Comparison of ENCODE assay signal across 17 cellular contexts in the genomic region with DNA sequence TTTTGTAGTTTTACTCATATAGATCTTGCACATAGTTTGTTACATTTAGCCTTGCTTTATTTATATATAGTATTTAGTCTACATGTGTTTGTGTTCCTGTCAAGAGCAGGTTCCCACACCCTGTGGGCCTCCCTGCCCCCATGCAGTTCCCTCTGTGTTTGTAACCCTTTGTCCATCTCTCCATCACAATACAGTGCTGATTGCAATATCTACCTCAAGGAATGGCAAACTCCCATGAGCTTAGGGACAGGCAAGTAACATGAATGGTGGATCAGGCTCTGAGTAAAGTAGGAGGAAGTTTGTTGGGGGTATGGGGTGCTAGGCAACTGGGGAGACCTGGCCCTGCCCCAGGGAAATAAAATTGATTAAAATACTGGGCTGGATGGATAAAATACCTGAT. TPM values are rescaled to one million over a fixed set of nuclear protein-coding genes. Genes with fewer than 3 reads are reported as not detected.
DNase-seq lines count a peak whose midpoint lies in the region; ATAC-seq, FAIRE-seq and TF ChIP-seq lines count a peak whose summit lies in the region.
"Had no signal": no experiment of that assay in that cellular context is flagged by ENCODE, and none has a peak within 500 bp of the region (broad histone marks: within the 10 kb centered on the region; RNA-seq: fewer than 3 reads in every experiment).

No MANE protein-coding gene starts in this region.

- H2AFZ ChIP-seq in GM23338 (no peak overlapping the region), H1 (ENCODE audit: low read length) (no peak overlapping the region)

- no peaks in the 10 kb centered on the region for H3K9me3 ChIP-seq in HUES64 (ENCODE audit: insufficient read depth, low read depth, low read length)
- no peaks in the 10 kb centered on the region for H3K9me3 ChIP-seq in H1 (ENCODE audit: insufficient read depth in 2 of 2, low read depth in 1 of 2, low read length in 1 of 2)
- no peaks in the 10 kb centered on the region for H3K9me3 ChIP-seq in prostate gland
- no peaks in the 10 kb centered on the region for H3K9me3 ChIP-seq in thyroid gland

- no peak overlapping the region for H3K18ac ChIP-seq in H1 (ENCODE audit: extremely low read depth, low read length)

- no peaks in the 10 kb centered on the region; the same call in 1 of the 2 replicates for H3K79me1 ChIP-seq in H1 (ENCODE audit: low read depth, low read length)

- FAIRE-seq in H1 (lab: Jason Lieb, UNC) = peak; percentile 70
- FAIRE-seq: A204.1, G401.6, GM12891 had no signal

- no peaks in the 10 kb centered on the region for H3K9me3 Mint-ChIP-seq in GM23338

- no peak overlapping the region for H2BK12ac ChIP-seq in H1 (ENCODE audit: low read depth, low read length)

- no peak for TF ChIP-seq EP300 in H1 (IDR thresholded peaks at IDR 0.05; ENCODE audit: borderline replicate concordance in 1 of 2, low read depth in 2 of 2, low read length in 2 of 2)

- no peak overlapping the region for H3K4ac ChIP-seq in H1 (replicated peaks; ENCODE audit: insufficient read length, low read depth, low read length)

- H4K8ac ChIP-seq in H1 (ENCODE audit: extremely low read depth, insufficient read depth, low read length) = no peak overlapping the region

- no peak overlapping the region for H3K9ac ChIP-seq in HUES64 (ENCODE audit: low read depth, low read length)
- no peak overlapping the region for H3K9ac ChIP-seq in H1 (replicated peaks in 1 of 4; ENCODE audit: extremely low read depth in 1 of 4, low read depth in 3 of 4, low read length in 3 of 4)

- DNase-seq in GM23338 (ENCODE audit: low spot score) = peak; percentile 44
- DNase-seq in H1 (ENCODE audit: low read depth in 1 of 2, low spot score in 2 of 2) = no peak
- DNase-seq in prostate gland (ENCODE audit: low spot score) = no peak
- no peak for DNase-seq in thyroid gland
- no peak for DNase-seq in T-helper 2 cell
- DNase-seq: C1 segment of cervical spinal cord; CD4-positive, alpha-beta memory T cell; DMS79; KG1 had no signal

- H3K4me1 ChIP-seq in GM23338 (ENCODE audit: insufficient read depth) (peaks cover 10% of the 10 kb centered on the region), HUES64 (ENCODE audit: insufficient read depth, low read length) (peaks cover 14% of the 10 kb centered on the region), H1 (replicated peaks in 1 of 4; ENCODE audit: control insufficient read depth in 3 of 4, insufficient read depth in 4 of 4, low read length in 3 of 4) (peaks cover 1 to 15% (median 11%) of the 10 kb centered on the region in 4 experiments; a peak in 6 of 7 replicates), prostate gland (replicated peaks) (peaks cover 20% of the 10 kb centered on the region), thyroid gland (no peaks in the 10 kb centered on the region)

- no peaks in the 10 kb centered on the region for H3K23me2 ChIP-seq in H1 (ENCODE audit: low read depth, low read length)

- H3K56ac ChIP-seq in H1 (replicated peaks; ENCODE audit: insufficient read length, low read depth, low read length) = no peak overlapping the region

- no peak for TF ChIP-seq RAD21 in H1 (IDR thresholded peaks at IDR 0.05 in 1 of 2, conservative IDR thresholded peaks at IDR 0.05 in 1 of 2; ENCODE audit: low read depth in 2 of 2, low read length in 2 of 2)

- no peak overlapping the region for H2BK5ac ChIP-seq in H1 (ENCODE audit: low read depth, low read length)

- TF ChIP-seq POLR2A in H1 (IDR thresholded peaks at IDR 0.05; ENCODE audit: control extremely low read depth in 1 of 2, low read depth in 2 of 2, low read length in 2 of 2) (no peak), prostate gland (IDR thresholded peaks at IDR 0.05) (no peak), thyroid gland (IDR thresholded peaks at IDR 0.05) (no peak)

- no peaks in the 10 kb centered on the region for H3K9me2 ChIP-seq in GM23338 (ENCODE audit: insufficient read depth)

- no peaks in the 10 kb centered on the region for H3K36me3 Mint-ChIP-seq in GM23338 (ENCODE audit: low read depth)
- H3K36me3 Mint-ChIP-seq: CD4-positive, alpha-beta memory T cell had no signal

- CTCF ChIA-PET in H1 (lab: Charles Lee; ENCODE audit: partially characterized antibody) = interaction anchor here (0.6 kb wide), 1 partner anchor 39 kb away, joined by 3 read pairs; no protein-coding TSS in a partner anchor

- no peak overlapping the region for H2AK5ac ChIP-seq in H1 (ENCODE audit: low read depth, low read length)

- POLR2A ChIA-PET in H1 (lab: Charles Lee; ENCODE audit: partially characterized antibody) = interaction anchor here (1.1 to 1.2 kb wide), 2 partner anchors 12 to 18 kb away, joined by 3 read pairs; no protein-coding TSS in a partner anchor

- H3K4me3 Mint-ChIP-seq in GM23338 = no peak overlapping the region
- H3K4me3 Mint-ChIP-seq: B cell; CD4-positive, alpha-beta memory T cell; IgD-negative memory B cell had no signal

- H3K27me3 Mint-ChIP-seq in GM23338 (ENCODE audit: insufficient read depth, low read depth, poor library complexity) = peaks cover 6% of the 10 kb centered on the region

- H3K4me1 Mint-ChIP-seq in GM23338 = peaks cover 37% of the 10 kb centered on the region
- H3K4me1 Mint-ChIP-seq: B cell had no signal

- no peak overlapping the region for H2BK20ac ChIP-seq in H1 (ENCODE audit: low read length)

- H4K91ac ChIP-seq in H1 (replicated peaks; ENCODE audit: insufficient read length, low read length) = no peak overlapping the region

- H4K20me1 ChIP-seq in GM23338 (replicated peaks; ENCODE audit: insufficient read depth) (peaks cover 10% of the 10 kb centered on the region), H1 (replicated peaks in 1 of 2; ENCODE audit: control insufficient read depth in 1 of 2, insufficient read depth in 2 of 2, low read length in 2 of 2) (peaks cover 0 to 2% of the 10 kb centered on the region in 2 experiments)

- H3K4me3 ChIP-seq in GM23338 = no peak overlapping the region
- H3K4me3 ChIP-seq in HUES64 (ENCODE audit: low read length) = no peak overlapping the region
- H3K4me3 ChIP-seq in H1 (ENCODE audit: extremely low read depth in 1 of 4, insufficient read depth in 2 of 4, low read depth in 3 of 4, low read length in 4 of 4) = peak overlapping the region in 1 of 4 experiments; percentile 22; a peak in 1 of 8 replicates
- no peak overlapping the region for H3K4me3 ChIP-seq in prostate gland
- no peak overlapping the region for H3K4me3 ChIP-seq in thyroid gland (replicated peaks in 1 of 3)

- H3K4me2 ChIP-seq in GM23338 (no peak overlapping the region), H1 (ENCODE audit: insufficient read depth in 1 of 2, low read depth in 2 of 2, low read length in 2 of 2) (peak overlapping the region; percentile 35 to 44)

- H3F3A ChIP-seq in GM23338 (replicated peaks; ENCODE audit: low read depth) = 0 out of 2 replicates have a peak, but pooled peaks cover 6% of the 10 kb centered on the region

- H3K36me3 ChIP-seq in GM23338 (ENCODE audit: insufficient read depth) (no peaks in the 10 kb centered on the region), HUES64 (ENCODE audit: insufficient read depth, low read length) (no peaks in the 10 kb centered on the region), H1 (ENCODE audit: control insufficient read depth in 2 of 4, insufficient read depth in 4 of 4, low read length in 3 of 4) (no peaks in the 10 kb centered on the region), prostate gland (no peaks in the 10 kb centered on the region), thyroid gland (no peaks in the 10 kb centered on the region)

- no peak overlapping the region for H3K27ac ChIP-seq in GM23338 (ENCODE audit: low read depth)
- H3K27ac ChIP-seq in HUES64 (ENCODE audit: low read depth, low read length) = peak overlapping the region; percentile 51; the same call in 1 of the 2 replicates
- H3K27ac ChIP-seq in H1 (ENCODE audit: low read depth, low read length) = 0 out of 2 replicates have a peak overlapping the region, but pooled peaks have one; percentile 3
- H3K27ac ChIP-seq in prostate gland = peak overlapping the region; percentile 22 to 94
- H3K27ac ChIP-seq in thyroid gland = no peak overlapping the region
- H3K27ac ChIP-seq: HL-60 had no signal

- intact Hi-C loops in prostate gland (cut with DNase I) (no loop called here), thyroid gland (cut with DNase I) (no loop called here)

- H4K5ac ChIP-seq in H1 (ENCODE audit: insufficient read length, low read depth, low read length) = no peak overlapping the region

- TF ChIP-seq CTCF in GM23338 (conservative IDR thresholded peaks at IDR 0.05; ENCODE audit: low read depth in 2 of 2) (no peak), H1 (IDR thresholded peaks at IDR 0.05; ENCODE audit: control extremely low read depth in 1 of 3, insufficient read depth in 1 of 3, low read depth in 1 of 3, low read length in 3 of 3) (no peak), prostate gland (IDR thresholded peaks at IDR 0.05) (no peak), thyroid gland (IDR thresholded peaks at IDR 0.05) (no peak)

- H3K27me3 ChIP-seq in GM23338 (ENCODE audit: insufficient read depth) (no peaks in the 10 kb centered on the region), HUES64 (ENCODE audit: insufficient read depth, low read length) (no peaks in the 10 kb centered on the region), H1 (replicated peaks in 1 of 4; ENCODE audit: control insufficient read depth in 3 of 4, extremely low read depth in 1 of 4, insufficient read depth in 3 of 4, low read length in 3 of 4) (no peaks in the 10 kb centered on the region), prostate gland (replicated peaks; ENCODE audit: insufficient read depth) (no peaks in the 10 kb centered on the region), thyroid gland (no peaks in the 10 kb centered on the region)

- no peak overlapping the region for H2BK15ac ChIP-seq in H1 (ENCODE audit: low read length)

- no peak overlapping the region for H2BK120ac ChIP-seq in H1 (replicated peaks; ENCODE audit: low read depth, low read length)

- ATAC-seq in GM23338 (peak; percentile 80), HG03095 (IDR thresholded peaks at IDR 0.05; ENCODE audit: unreplicated experiment) (no peak)

- no peak overlapping the region for H3K14ac ChIP-seq in H1 (ENCODE audit: insufficient read length)

- H3K79me2 ChIP-seq in GM23338 (replicated peaks; ENCODE audit: insufficient read depth) (peaks cover 19% of the 10 kb centered on the region), H1 (ENCODE audit: control insufficient read depth in 1 of 2, insufficient read depth in 2 of 2, low read length in 2 of 2) (peaks cover 0 to 10% of the 10 kb centered on the region in 2 experiments; a peak in 1 of 4 replicates)

- no peak overlapping the region for H3K23ac ChIP-seq in H1 (ENCODE audit: insufficient read length)

- peak overlapping the region; percentile 57 for H3K27ac Mint-ChIP-seq in GM23338
- H3K27ac Mint-ChIP-seq: B cell; CD4-positive, alpha-beta memory T cell; IgD-negative memory B cell had no signal

RNA-seq across cellular contexts. Expression of gene CUX2, which starts 38.3 kb away (rescaled TPM):
- total RNA-seq in GM23338 (2014; rRNA removed; shearing (Covaris generic)) = 4.4 and 4.5 TPM in 2 replicates
- polyA plus RNA-seq in GM23338 (2016; fragmentation: Nextera tagmentation; extraction: Ambion mirVana) (1.7 and 2.5 TPM in 2 replicates), H1 (2011; rRNA removed) (1.8 and 2.7 TPM in 2 replicates)
- polyA plus RNA-seq in HUES64 (2013, experiment 1 of 2) = 2.4 TPM
- 2.5 TPM for polyA plus RNA-seq in HUES64 (2013, experiment 2 of 2)
- total RNA-seq in H1 (2021; fragmentation: NEBNext Ultra II Directional; extraction: Animal tissue kit (Norgen Biotek cat#: 25700)) = 4.8 and 6.5 TPM in 2 replicates
- polyA plus RNA-seq in H1 (2011; cell fraction: cytosol; rRNA removed) = 2.0 TPM
- polyA plus RNA-seq in H1 (2011; cell fraction: nucleus; rRNA removed) = 4.0 TPM
- 3.9 to 4.3 TPM (median 4.1 TPM) in 4 replicates for polyA plus RNA-seq in H1 (2012, experiment 1 of 2)
- 1.4 TPM for polyA plus RNA-seq in H1 (2012, experiment 2 of 2)
- 2.7 TPM for polyA plus RNA-seq in H1 (2013, experiment 1 of 2)
- polyA plus RNA-seq in H1 (2013, experiment 2 of 2) = 2.2 TPM
- polyA minus RNA-seq in H1 (2011; rRNA and poly(A)+ RNA removed) = 2.3 and 2.6 TPM in 2 replicates
- 2.6 TPM for polyA minus RNA-seq in H1 (2011; cell fraction: cytosol; rRNA and poly(A)+ RNA removed)
- 5.4 TPM for polyA minus RNA-seq in H1 (2011; cell fraction: nucleus; rRNA and poly(A)+ RNA removed)
- total RNA-seq in prostate gland (10 to 100 TPM; 28.3 to 36.6 TPM), thyroid gland (10 to 100 TPM in 2 of 4 donors, 1 to 10 TPM in 2; 2.6 to 12.4 (median 10.5) TPM)
- total RNA-seq: B cell; CD4-positive, alpha-beta memory T cell had no signal
- polyA plus RNA-seq: CD4-positive, alpha-beta memory T cell; IgD-negative memory B cell had no signal

Comparison
In these comparisons a context has a peak if more than half of its experiments do, and no peak if none do; other contexts are left out.
1. H3K27ac ChIP-seq: peak in HUES64 (single experiment), H1 (single experiment) and prostate gland (2 of 2); none in GM23338 (single experiment) and thyroid gland (0 of 3).